In genomic region chr2:24084386-24085375, GRCh38 we compare ENCODE assay signal across 8 cellular contexts. TPM values are rescaled to one million over a fixed set of nuclear protein-coding genes. Genes with fewer than 3 reads are reported as not detected.
A peak's percentile ranks its signal among the peaks of the same experiment; 100 is the strongest.
DNase-seq lines count a peak whose midpoint lies in the region; ATAC-seq, FAIRE-seq and TF ChIP-seq lines count a peak whose summit lies in the region.

Gene TP53I3, minus strand, starts transcription at chr2:24084834. Its CDS starts 508 bp downstream, at chr2:24084326.

- no peaks in the 10 kb centered on the region for H3K9me3 ChIP-seq in astrocyte (ENCODE audit: insufficient read depth, low read depth, low read length)
- no peaks in the 10 kb centered on the region for H3K9me3 ChIP-seq in aorta (ENCODE audit: control insufficient read depth, low read length)

- no peak for FAIRE-seq in astrocyte (lab: Jason Lieb, UNC)

- H3K27ac ChIP-seq in astrocyte (ENCODE audit: low read depth, low read length) (peak within 1 kb of the TSS; percentile 83), aorta (ENCODE audit: low read depth in 1 of 2, low read length in 2 of 2) (peak within 1 kb of the TSS; percentile 46 to 47)

- H3K4me1 ChIP-seq in astrocyte (ENCODE audit: insufficient read depth, low read length) = peaks cover 8% of the 10 kb centered on the region
- no peaks in the 10 kb centered on the region for H3K4me1 ChIP-seq in aorta (ENCODE audit: control insufficient read depth in 1 of 2, insufficient read depth in 2 of 2, low read length in 2 of 2)

- DNase-seq in GM13977 (ENCODE audit: low spot score) = peak; percentile 88
- peak; percentile 88 to 91 (median 91) for DNase-seq in NCI-H1417 (lab: John Stamatoyannopoulos, UW)
- DNase-seq in T-helper 2 cell = peak; percentile 68 to 82 (median 73)
- peak; percentile 83 for DNase-seq in astrocyte (ENCODE audit: low read depth)
- peak; percentile 94 for DNase-seq in hepatic stellate cell (ENCODE audit: low spot score)
- peak; percentile 67 for DNase-seq in renal cortical epithelial cell (ENCODE audit: low read depth)
- DNase-seq in aorta = peak; percentile 92 to 96

- peaks cover 5% of the 10 kb centered on the region for H3K4me1 Mint-ChIP-seq in astrocyte (ENCODE audit: low read depth, unreplicated experiment)

- 0 to 1% methylated on average over 45 to 50 of the region's 50 CpGs for WGBS in aorta, 2 donors

- peak within 1 kb of the TSS; percentile 94 for H3K4me3 Mint-ChIP-seq in astrocyte (ENCODE audit: unreplicated experiment)

- H4K20me1 ChIP-seq in astrocyte (ENCODE audit: insufficient read depth, low read length) = no peaks in the 10 kb centered on the region

- peaks cover 11% of the 10 kb centered on the region for H3K36me3 Mint-ChIP-seq in astrocyte (ENCODE audit: low read depth, unreplicated experiment)

- H2AFZ ChIP-seq in astrocyte (ENCODE audit: low read depth, low read length) = peak within 1 kb of the TSS; percentile 95

- peak within 1 kb of the TSS; percentile 98 for H3K4me2 ChIP-seq in astrocyte (ENCODE audit: low read length)

- in situ Hi-C loops in GM13977 (cut with MboI; ENCODE audit: low pct_unique_long_range_greater_than_20kb, low sequenced_read_pairs, unreplicated experiment) = no loop called here

- H3K27ac Mint-ChIP-seq in astrocyte (ENCODE audit: unreplicated experiment) = peak within 1 kb of the TSS; percentile 90

- H3K36me3 ChIP-seq in astrocyte (ENCODE audit: insufficient read depth, low read length) (peaks cover 13% of the 10 kb centered on the region), aorta (ENCODE audit: control insufficient read depth in 1 of 2, insufficient read depth in 2 of 2, low read length in 1 of 2) (no peaks in the 10 kb centered on the region)

- ATAC-seq in HG02798 (IDR thresholded peaks at IDR 0.05; ENCODE audit: poor library complexity, unreplicated experiment) = peak; percentile 84
- ATAC-seq in aorta (ENCODE audit: low FRiP score) = peak; percentile 98

- intact Hi-C loops in aorta (cut with DNase I) = loop anchor here (2.0 to 10.0 kb wide), 3 partner anchors 38 to 260 kb away; partner anchors contain the start of genes ATAD2B (in 1 of the 2) and WDCP (in 1 of the 2)

- H3K27me3 ChIP-seq in astrocyte (ENCODE audit: insufficient read depth, low read length) = no peaks in the 10 kb centered on the region
- H3K27me3 ChIP-seq in aorta (ENCODE audit: control insufficient read depth in 1 of 2, insufficient read depth in 2 of 2, low read length in 1 of 2) = no peaks in the 10 kb centered on the region

- peak within 1 kb of the TSS; percentile 87 for H3K9ac ChIP-seq in astrocyte (ENCODE audit: low read length)

- peaks cover 11% of the 10 kb centered on the region for H3K79me2 ChIP-seq in astrocyte (ENCODE audit: insufficient read depth, low read length)

- H3K4me3 ChIP-seq in astrocyte (ENCODE audit: insufficient read depth, low read depth, low read length) (peak within 1 kb of the TSS; percentile 74), aorta (ENCODE audit: low read length in 2 of 2) (peak within 1 kb of the TSS; percentile 29 to 42)

- no peaks in the 10 kb centered on the region for H3K27me3 Mint-ChIP-seq in astrocyte (ENCODE audit: low read depth, unreplicated experiment)

- TF ChIP-seq CTCF in GM13977 (IDR thresholded peaks at IDR 0.05; ENCODE audit: extremely low read depth, insufficient read depth, missing control alignments) = peak; percentile 99
- peak; percentile 44 for TF ChIP-seq CTCF in astrocyte (IDR thresholded peaks at IDR 0.05; ENCODE audit: insufficient read depth, low read depth, low read length)

- no peaks in the 10 kb centered on the region for H3K9me3 Mint-ChIP-seq in astrocyte (ENCODE audit: unreplicated experiment)

RNA-seq across cellular contexts. Expression of gene TP53I3, which starts in this region (rescaled TPM):
- total RNA-seq in astrocyte (83.6 and 93.2 TPM in 2 replicates), renal cortical epithelial cell (54.6 and 68.2 TPM in 2 replicates), aorta (10 to 100 TPM in 1 of 2 donors, 1 to 10 TPM in 1; 7.3 to 21.0 TPM)
- 10 to 100 TPM; 30.2 to 35.5 TPM for polyA plus RNA-seq in aorta

Comparison
In these comparisons a context has a peak if more than half of its experiments do, and no peak if none do; other contexts are left out.
1. Peak in every context shown above with its lines: DNase-seq, ATAC-seq, H3K4me3 ChIP-seq and H3K27ac ChIP-seq.